13 cellular contexts compared by ENCODE assay signal in genomic region chr3:58899953-58900298, GRCh38.
DNase-seq lines count a peak whose midpoint lies in the region; ATAC-seq and TF ChIP-seq lines count a peak whose summit lies in the region.
"Had no signal": no experiment of that assay in that cellular context is flagged by ENCODE, and none has a peak within 500 bp of the region (broad histone marks: within the 10 kb centered on the region; RNA-seq: fewer than 3 reads in every experiment).

No MANE protein-coding gene starts in this region.

- DNase-seq in NCI-H524 (lab: John Stamatoyannopoulos, UW) (peak; percentile 31 to 80), NCI-H524 treated with DMSO at 0.1 percent for 48 hours (lab: John Stamatoyannopoulos, UW) (no peak), T-cell (no peak), retina (peak; percentile 4), NCI-H1417 (lab: John Stamatoyannopoulos, UW) (no peak), GM23338 (ENCODE audit: low spot score) (no peak), HuH-7 (ENCODE audit: low spot score) (no peak)
- DNase-seq: esophagus squamous epithelium, substantia nigra had no signal

- H3K27ac Mint-ChIP-seq in T-cell, result peak overlapping the region; percentile 9 to 67
- no peak overlapping the region for H3K27ac Mint-ChIP-seq in GM23338
- H3K27ac Mint-ChIP-seq: activated CD8-positive, alpha-beta memory T cell treated with anti-CD3 and anti-CD28 coated beads, Interleukin-2, amount 10 ng/mL, durations not matched to agents 7 days and 5 days had no signal

- 0 out of 2 replicates have a peak, but pooled peaks cover 7% of the 10 kb centered on the region for H3K9me2 ChIP-seq in GM23338 (ENCODE audit: insufficient read depth)

- H3K36me3 Mint-ChIP-seq in T-cell (no peaks in the 10 kb centered on the region), GM23338 (ENCODE audit: low read depth) (peaks cover 15% of the 10 kb centered on the region)
- H3K36me3 Mint-ChIP-seq: activated CD8-positive, alpha-beta memory T cell treated with anti-CD3 and anti-CD28 coated beads, Interleukin-2, amount 10 ng/mL, durations not matched to agents 7 days and 5 days had no signal

- CTCF ChIA-PET in T-cell (lab: Charles Lee), result no interaction called here

- H3K79me2 ChIP-seq in GM23338 (replicated peaks; ENCODE audit: insufficient read depth), result no peaks in the 10 kb centered on the region

- TF ChIP-seq CTCF in GM23338 (conservative IDR thresholded peaks at IDR 0.05; ENCODE audit: low read depth in 2 of 2), result no peak

- H3K4me1 Mint-ChIP-seq in T-cell (peaks cover 7 to 33% (median 11%) of the 10 kb centered on the region in 3 donors), GM23338 (peaks cover 5% of the 10 kb centered on the region; the same call in 2 of the 3 replicates)

- H3K36me3 ChIP-seq in GM23338 (ENCODE audit: insufficient read depth), result no peaks in the 10 kb centered on the region; the same call in 1 of the 2 replicates
- H3K36me3 ChIP-seq: breast epithelium, esophagus squamous epithelium had no signal

- no peak overlapping the region for H3K27ac ChIP-seq in GM23338 (ENCODE audit: low read depth)
- H3K27ac ChIP-seq: 22Rv1, esophagus squamous epithelium had no signal

- H4K20me1 ChIP-seq in GM23338 (replicated peaks; ENCODE audit: insufficient read depth), result no peaks in the 10 kb centered on the region

- H3K4me3 Mint-ChIP-seq in T-cell (no peak overlapping the region), GM23338 (no peak overlapping the region)
- H3K4me3 Mint-ChIP-seq: activated CD8-positive, alpha-beta memory T cell treated with anti-CD3 and anti-CD28 coated beads, Interleukin-2, amount 10 ng/mL, durations not matched to agents 7 days and 5 days had no signal

- no peaks in the 10 kb centered on the region for H3F3A ChIP-seq in GM23338 (replicated peaks; ENCODE audit: low read depth)

- POLR2A ChIA-PET in T-cell (lab: Charles Lee), result no interaction called here

- H3K27me3 ChIP-seq in GM23338 (ENCODE audit: insufficient read depth), result no peaks in the 10 kb centered on the region
- H3K27me3 ChIP-seq: breast epithelium, esophagus squamous epithelium had no signal

- H3K9me3 Mint-ChIP-seq in T-cell, result peaks cover 9 to 28% (median 23%) of the 10 kb centered on the region in 3 donors
- peaks cover 20% of the 10 kb centered on the region for H3K9me3 Mint-ChIP-seq in GM23338

- no peak overlapping the region for H2AFZ ChIP-seq in GM23338

- ATAC-seq in HG02840 (IDR thresholded peaks at IDR 0.05; ENCODE audit: low FRiP score, unreplicated experiment) (peak; percentile 28), T-cell (replicated peaks in 1 of 4) (no peak), GM23338 (no peak)

- no peak overlapping the region for H3K4me2 ChIP-seq in GM23338

- peaks cover 4% of the 10 kb centered on the region; the same call in 1 of the 2 replicates for H3K4me1 ChIP-seq in GM23338 (ENCODE audit: insufficient read depth)
- H3K4me1 ChIP-seq: breast epithelium, esophagus squamous epithelium had no signal

- H3K4me3 ChIP-seq in GM23338, result no peak overlapping the region
- H3K4me3 ChIP-seq: breast epithelium, esophagus squamous epithelium had no signal

- peaks cover 0 to 12% of the 10 kb centered on the region in 2 donors for H3K27me3 Mint-ChIP-seq in T-cell
- H3K27me3 Mint-ChIP-seq in GM23338 (ENCODE audit: insufficient read depth, low read depth, poor library complexity), result no peaks in the 10 kb centered on the region
- H3K27me3 Mint-ChIP-seq: activated CD8-positive, alpha-beta memory T cell treated with anti-CD3 and anti-CD28 coated beads, Interleukin-2, amount 10 ng/mL, durations not matched to agents 7 days and 5 days had no signal

TF ChIP-seq in GM23338, 12 proteins besides CTCF, POLR2A, EP300 and RAD21 (continues in another document):
- no peak for TF ChIP-seq EZH2 (IDR thresholded peaks at IDR 0.05; ENCODE audit: low read depth, unreplicated experiment)
- TF ChIP-seq CREB1 (CRISPR knock-in tag; IDR thresholded peaks at IDR 0.05; ENCODE audit: low read depth), result no peak
- TF ChIP-seq NANOG (IDR thresholded peaks at IDR 0.05; ENCODE audit: borderline replicate concordance), result no peak
- no peak for TF ChIP-seq EZH2phosphoT487 (IDR thresholded peaks at IDR 0.05; ENCODE audit: unreplicated experiment)
- no peak for TF ChIP-seq ZNF331 (CRISPR knock-in tag; IDR thresholded peaks at IDR 0.05; ENCODE audit: low read depth)
- no peak for TF ChIP-seq REST (IDR thresholded peaks at IDR 0.05; ENCODE audit: unreplicated experiment)
- no peak for TF ChIP-seq ZNF114 (CRISPR knock-in tag; IDR thresholded peaks at IDR 0.05)
- no peak for TF ChIP-seq JUNB (IDR thresholded peaks at IDR 0.05; ENCODE audit: unreplicated experiment)
- TF ChIP-seq POLR2AphosphoS5 (IDR thresholded peaks at IDR 0.05; ENCODE audit: low read depth), result no peak
- no peak for TF ChIP-seq STAT1 (IDR thresholded peaks at IDR 0.05; ENCODE audit: unreplicated experiment)
- no peak for TF ChIP-seq ETS1 (IDR thresholded peaks at IDR 0.05)

Comparison
In these comparisons a context has a peak if more than half of its experiments do, and no peak if none do; other contexts are left out.
1. DNase-seq: peak in NCI-H524 (2 of 2) and retina (single experiment); none in NCI-H524 treated with DMSO at 0.1 percent for 48 hours (single experiment), T-cell (0 of 34), NCI-H1417 (0 of 3), GM23338 (single experiment) and HuH-7 (single experiment).